Comparison of ENCODE assay signal across 8 cellular contexts in the genomic region with DNA sequence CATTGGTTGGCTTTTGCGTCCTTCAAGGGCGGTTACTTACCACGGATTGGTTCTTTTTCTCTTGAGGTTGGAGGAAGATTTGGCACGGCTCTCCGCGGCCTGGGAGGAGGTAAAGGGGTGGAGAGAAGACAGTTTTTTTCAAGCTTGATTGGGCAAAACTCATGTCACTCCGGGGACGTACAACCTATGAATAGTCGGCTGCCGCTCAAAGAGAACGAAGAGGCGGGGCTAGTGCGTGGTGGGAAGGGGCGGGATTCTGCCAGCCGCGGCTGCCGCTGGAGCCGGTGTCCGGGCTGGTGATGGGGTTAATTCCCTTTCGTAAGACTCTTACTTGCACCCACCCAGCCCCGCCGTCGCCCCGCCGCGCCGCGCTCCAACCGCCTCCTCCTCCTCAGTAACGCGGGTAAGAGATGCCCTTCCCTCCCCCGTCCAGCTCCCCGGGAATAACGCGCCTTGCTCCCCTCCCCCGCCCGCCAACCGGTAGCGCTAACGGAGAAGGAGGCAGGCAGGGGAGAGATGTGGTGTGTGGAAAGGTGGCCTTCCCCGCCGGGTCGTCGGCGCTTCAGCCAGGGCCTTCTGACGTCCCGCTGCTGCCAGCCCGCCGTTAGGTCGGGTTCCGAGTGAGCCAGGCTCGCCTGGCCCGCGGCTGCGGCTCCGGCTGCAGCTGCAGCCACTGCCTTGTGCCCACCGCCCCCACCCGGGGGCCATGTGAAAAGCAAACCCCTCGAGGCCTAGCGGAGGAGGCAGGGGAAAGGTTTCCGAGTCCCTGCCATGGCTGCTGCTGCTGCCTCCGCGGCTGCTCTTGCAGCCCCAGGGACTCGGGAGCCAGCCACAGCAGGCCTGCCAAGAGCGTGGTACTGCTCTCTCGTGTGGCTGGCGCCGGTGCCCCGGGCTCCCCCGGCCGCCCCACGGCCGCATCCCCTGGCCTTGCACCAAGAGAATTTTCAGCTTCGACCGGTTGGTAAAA. TPM values are rescaled to one million over a fixed set of nuclear protein-coding genes. Genes with fewer than 3 reads are reported as not detected.
A peak's percentile ranks its signal among the peaks of the same experiment; 100 is the strongest.
DNase-seq lines count a peak whose midpoint lies in the region; ATAC-seq, FAIRE-seq and TF ChIP-seq lines count a peak whose summit lies in the region.

A gene (plus strand): TSS at position 254 of the 967 bp plus-strand sequence. CDS start 73,362 bp downstream, outside the sequence.

- FAIRE-seq in H54 (lab: Jason Lieb, UNC): peak; percentile 98

- H3K27me3 Mint-ChIP-seq in natural killer cell (ENCODE audit: low read depth in 2 of 2): no peaks in the 10 kb centered on the region

- peak; percentile 39 for TF ChIP-seq CTCF in Loucy (conservative IDR thresholded peaks at IDR 0.05; ENCODE audit: low read length)
- TF ChIP-seq CTCF in natural killer cell (IDR thresholded peaks at IDR 0.05): no peak

- peaks cover 10 to 20% of the 10 kb centered on the region in 2 donors for H3K4me1 Mint-ChIP-seq in natural killer cell

- H3F3A ChIP-seq in Loucy (ENCODE audit: low read depth): no peaks in the 10 kb centered on the region; the same call in 1 of the 2 replicates

- peaks cover 46% of the 10 kb centered on the region for H4K20me1 ChIP-seq in Loucy (ENCODE audit: insufficient read depth, low read length, poor library complexity, severe bottlenecking)

- H3K4me3 Mint-ChIP-seq in natural killer cell: no peak within 1 kb of the TSS

- H3K9me3 ChIP-seq in ES-I3 (ENCODE audit: control insufficient read depth, insufficient read depth, low read length): no peaks in the 10 kb centered on the region
- no peaks in the 10 kb centered on the region for H3K9me3 ChIP-seq in Loucy (ENCODE audit: insufficient read depth, low read depth, low read length)

- H3K36me3 Mint-ChIP-seq in natural killer cell: no peaks in the 10 kb centered on the region

- peak within 1 kb of the TSS; percentile 93 for H2AFZ ChIP-seq in Loucy (ENCODE audit: low read length)

- no peaks in the 10 kb centered on the region for H3K36me3 ChIP-seq in ES-I3 (ENCODE audit: insufficient read depth, low read length)
- H3K36me3 ChIP-seq in Loucy (ENCODE audit: insufficient read depth, low read length): no peaks in the 10 kb centered on the region

- no peaks in the 10 kb centered on the region for H3K9me3 Mint-ChIP-seq in natural killer cell

- peak within 1 kb of the TSS; percentile 70 for H3K4me2 ChIP-seq in Loucy (ENCODE audit: low read depth, low read length, poor library complexity, severe bottlenecking)

- no peaks in the 10 kb centered on the region for H3K27me3 ChIP-seq in Loucy (ENCODE audit: insufficient read depth, low read length, poor library complexity, severe bottlenecking)

- DNase-seq in H54 (ENCODE audit: insufficient read length, low spot score): peak; percentile 74
- peak; percentile 87 for DNase-seq in activated T-helper 9 cell treated with anti-CD3 and anti-CD28 coated beads, Interleukin-2, amount 50 U/mL, for 16 hours (ENCODE audit: low read depth)
- DNase-seq in fibroblast of peridontal ligament (ENCODE audit: extremely low read depth): peak; percentile 100
- peak; percentile 88 for DNase-seq in natural killer cell
- DNase-seq in stimulated activated naive CD4-positive, alpha-beta T cell treated with Interleukin-2 at 50 U/mL for 16 hours (lab: John Stamatoyannopoulos, UW): peak; percentile 95

- H3K9me2 ChIP-seq in Loucy (replicated peaks; ENCODE audit: low read depth, low read length): no peaks in the 10 kb centered on the region

- H3K9ac ChIP-seq in ES-I3 (ENCODE audit: low read depth, low read length) (peak within 1 kb of the TSS; percentile 93), Loucy (ENCODE audit: low read depth, low read length, poor library complexity, severe bottlenecking) (peak within 1 kb of the TSS; percentile 87)

- intact Hi-C loops in natural killer cell (cut with micrococcal nuclease): loop anchor here (1.0 to 2.0 kb wide), 2 partner anchors 210 to 345 kb away; a partner anchor contains a TSS

- TF ChIP-seq POLR2A in H54 (IDR thresholded peaks at IDR 0.05; ENCODE audit: low read depth, low read length) (peak; percentile 67), Raji (IDR thresholded peaks at IDR 0.05; ENCODE audit: insufficient read depth, low read depth, low read length) (peak; percentile 23; the same call in 1 of the 2 replicates)

- peak; percentile 80 to 93 (median 82) for ATAC-seq in natural killer cell

- peaks cover 76% of the 10 kb centered on the region for H3K79me2 ChIP-seq in Loucy (ENCODE audit: insufficient read depth, low read length)

- H3K4me3 ChIP-seq in Loucy (ENCODE audit: low read length, poor library complexity, severe bottlenecking): peak within 1 kb of the TSS; percentile 80

- H3K4me1 ChIP-seq in ES-I3 (ENCODE audit: insufficient read depth, low read length): no peaks in the 10 kb centered on the region
- peaks cover 56% of the 10 kb centered on the region for H3K4me1 ChIP-seq in Loucy (ENCODE audit: insufficient read depth, low read length, poor library complexity, severe bottlenecking)

- H3K27ac Mint-ChIP-seq in natural killer cell: no peak within 1 kb of the TSS

RNA-seq across cellular contexts. Expression of the gene that starts here (rescaled TPM):
- 10 to 100 TPM; 34.9 to 48.6 (median 39.7) TPM for total RNA-seq in natural killer cell

Comparison
In these comparisons a context has a peak if more than half of its experiments do, and no peak if none do; other contexts are left out.
1. Peak in every context shown above with its lines: DNase-seq, ATAC-seq and H3K4me3 ChIP-seq.